Comparison of ENCODE assay signal across 2 cellular contexts in the genomic region with DNA sequence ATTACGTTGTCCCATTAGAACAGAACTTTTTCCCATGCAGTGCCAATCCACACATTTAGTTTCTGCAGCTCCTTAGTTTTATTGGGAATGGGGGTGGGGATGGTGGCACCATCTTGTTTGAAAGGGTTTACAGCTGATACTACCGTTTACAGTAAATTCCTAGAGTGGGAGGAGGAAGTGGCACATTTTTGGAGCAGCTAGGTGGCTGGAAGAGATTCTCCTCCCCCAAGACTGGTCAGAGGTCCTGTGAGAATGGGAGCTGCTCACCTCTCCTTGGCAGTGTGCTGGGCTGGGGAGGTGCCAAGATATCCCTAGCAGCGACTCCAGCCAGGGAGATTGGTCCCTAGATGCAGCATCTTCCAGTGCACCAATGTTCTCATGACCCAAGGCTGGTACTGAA.
TF ChIP-seq lines count a peak whose summit lies in the region.

No MANE protein-coding gene starts in this region.

TF ChIP-seq in SK-N-SH, 30 proteins besides CTCF, POLR2A, EP300 and RAD21 (continued from another document):
- TF ChIP-seq, protein P1, sequence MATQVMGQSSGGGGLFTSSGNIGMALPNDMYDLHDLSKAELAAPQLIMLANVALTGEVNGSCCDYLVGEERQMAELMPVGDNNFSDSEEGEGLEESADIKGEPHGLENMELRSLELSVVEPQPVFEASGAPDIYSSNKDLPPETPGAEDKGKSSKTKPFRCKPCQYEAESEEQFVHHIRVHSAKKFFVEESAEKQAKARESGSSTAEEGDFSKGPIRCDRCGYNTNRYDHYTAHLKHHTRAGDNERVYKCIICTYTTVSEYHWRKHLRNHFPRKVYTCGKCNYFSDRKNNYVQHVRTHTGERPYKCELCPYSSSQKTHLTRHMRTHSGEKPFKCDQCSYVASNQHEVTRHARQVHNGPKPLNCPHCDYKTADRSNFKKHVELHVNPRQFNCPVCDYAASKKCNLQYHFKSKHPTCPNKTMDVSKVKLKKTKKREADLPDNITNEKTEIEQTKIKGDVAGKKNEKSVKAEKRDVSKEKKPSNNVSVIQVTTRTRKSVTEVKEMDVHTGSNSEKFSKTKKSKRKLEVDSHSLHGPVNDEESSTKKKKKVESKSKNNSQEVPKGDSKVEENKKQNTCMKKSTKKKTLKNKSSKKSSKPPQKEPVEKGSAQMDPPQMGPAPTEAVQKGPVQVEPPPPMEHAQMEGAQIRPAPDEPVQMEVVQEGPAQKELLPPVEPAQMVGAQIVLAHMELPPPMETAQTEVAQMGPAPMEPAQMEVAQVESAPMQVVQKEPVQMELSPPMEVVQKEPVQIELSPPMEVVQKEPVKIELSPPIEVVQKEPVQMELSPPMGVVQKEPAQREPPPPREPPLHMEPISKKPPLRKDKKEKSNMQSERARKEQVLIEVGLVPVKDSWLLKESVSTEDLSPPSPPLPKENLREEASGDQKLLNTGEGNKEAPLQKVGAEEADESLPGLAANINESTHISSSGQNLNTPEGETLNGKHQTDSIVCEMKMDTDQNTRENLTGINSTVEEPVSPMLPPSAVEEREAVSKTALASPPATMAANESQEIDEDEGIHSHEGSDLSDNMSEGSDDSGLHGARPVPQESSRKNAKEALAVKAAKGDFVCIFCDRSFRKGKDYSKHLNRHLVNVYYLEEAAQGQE (IDR thresholded peaks at IDR 0.05; ENCODE audit: low read depth, low read length) = no peak
- TF ChIP-seq EZH2phosphoT487 (IDR thresholded peaks at IDR 0.05; ENCODE audit: borderline replicate concordance, low read depth) (no peak), JUND (IDR thresholded peaks at IDR 0.05) (no peak), GATA2 (CRISPR knock-in tag; IDR thresholded peaks at IDR 0.05) (no peak), SIN3A (IDR thresholded peaks at IDR 0.05; ENCODE audit: borderline replicate concordance, low read depth, low read length) (no peak), RXRA (IDR thresholded peaks at IDR 0.05; ENCODE audit: borderline replicate concordance, low read depth) (no peak), RCOR1 (IDR thresholded peaks at IDR 0.05; ENCODE audit: low read length) (no peak), TAF1 (IDR thresholded peaks at IDR 0.05; ENCODE audit: borderline replicate concordance, low read depth, low read length) (no peak), YY1 (IDR thresholded peaks at IDR 0.05; ENCODE audit: low read depth) (no peak), CHD2 (IDR thresholded peaks at IDR 0.05; ENCODE audit: low read length, partially characterized antibody) (no peak)
- TF ChIP-seq, protein P2, sequence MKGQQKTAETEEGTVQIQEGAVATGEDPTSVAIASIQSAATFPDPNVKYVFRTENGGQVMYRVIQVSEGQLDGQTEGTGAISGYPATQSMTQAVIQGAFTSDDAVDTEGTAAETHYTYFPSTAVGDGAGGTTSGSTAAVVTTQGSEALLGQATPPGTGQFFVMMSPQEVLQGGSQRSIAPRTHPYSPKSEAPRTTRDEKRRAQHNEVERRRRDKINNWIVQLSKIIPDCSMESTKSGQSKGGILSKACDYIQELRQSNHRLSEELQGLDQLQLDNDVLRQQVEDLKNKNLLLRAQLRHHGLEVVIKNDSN (IDR thresholded peaks at IDR 0.05; ENCODE audit: borderline replicate concordance, low read depth) = no peak
- TF ChIP-seq, protein P3, sequence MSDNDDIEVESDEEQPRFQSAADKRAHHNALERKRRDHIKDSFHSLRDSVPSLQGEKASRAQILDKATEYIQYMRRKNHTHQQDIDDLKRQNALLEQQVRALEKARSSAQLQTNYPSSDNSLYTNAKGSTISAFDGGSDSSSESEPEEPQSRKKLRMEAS (IDR thresholded peaks at IDR 0.05; ENCODE audit: low read depth) = no peak
- TF ChIP-seq, protein P4, sequence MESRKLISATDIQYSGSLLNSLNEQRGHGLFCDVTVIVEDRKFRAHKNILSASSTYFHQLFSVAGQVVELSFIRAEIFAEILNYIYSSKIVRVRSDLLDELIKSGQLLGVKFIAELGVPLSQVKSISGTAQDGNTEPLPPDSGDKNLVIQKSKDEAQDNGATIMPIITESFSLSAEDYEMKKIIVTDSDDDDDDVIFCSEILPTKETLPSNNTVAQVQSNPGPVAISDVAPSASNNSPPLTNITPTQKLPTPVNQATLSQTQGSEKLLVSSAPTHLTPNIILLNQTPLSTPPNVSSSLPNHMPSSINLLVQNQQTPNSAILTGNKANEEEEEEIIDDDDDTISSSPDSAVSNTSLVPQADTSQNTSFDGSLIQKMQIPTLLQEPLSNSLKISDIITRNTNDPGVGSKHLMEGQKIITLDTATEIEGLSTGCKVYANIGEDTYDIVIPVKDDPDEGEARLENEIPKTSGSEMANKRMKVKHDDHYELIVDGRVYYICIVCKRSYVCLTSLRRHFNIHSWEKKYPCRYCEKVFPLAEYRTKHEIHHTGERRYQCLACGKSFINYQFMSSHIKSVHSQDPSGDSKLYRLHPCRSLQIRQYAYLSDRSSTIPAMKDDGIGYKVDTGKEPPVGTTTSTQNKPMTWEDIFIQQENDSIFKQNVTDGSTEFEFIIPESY (IDR thresholded peaks at IDR 0.05; ENCODE audit: borderline replicate concordance, low read depth) = no peak

TF ChIP-seq in SK-N-SH treated with all-trans-retinoic acid at 6 μM for 48 hours, 23 proteins besides CTCF, POLR2A, EP300 and RAD21 (continued from another document):
- TF ChIP-seq, protein P5, sequence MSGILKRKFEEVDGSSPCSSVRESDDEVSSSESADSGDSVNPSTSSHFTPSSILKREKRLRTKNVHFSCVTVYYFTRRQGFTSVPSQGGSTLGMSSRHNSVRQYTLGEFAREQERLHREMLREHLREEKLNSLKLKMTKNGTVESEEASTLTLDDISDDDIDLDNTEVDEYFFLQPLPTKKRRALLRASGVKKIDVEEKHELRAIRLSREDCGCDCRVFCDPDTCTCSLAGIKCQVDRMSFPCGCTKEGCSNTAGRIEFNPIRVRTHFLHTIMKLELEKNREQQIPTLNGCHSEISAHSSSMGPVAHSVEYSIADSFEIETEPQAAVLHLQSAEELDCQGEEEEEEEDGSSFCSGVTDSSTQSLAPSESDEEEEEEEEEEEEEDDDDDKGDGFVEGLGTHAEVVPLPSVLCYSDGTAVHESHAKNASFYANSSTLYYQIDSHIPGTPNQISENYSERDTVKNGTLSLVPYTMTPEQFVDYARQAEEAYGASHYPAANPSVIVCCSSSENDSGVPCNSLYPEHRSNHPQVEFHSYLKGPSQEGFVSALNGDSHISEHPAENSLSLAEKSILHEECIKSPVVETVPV (CRISPR knock-in tag; IDR thresholded peaks at IDR 0.05) = no peak
- TF ChIP-seq CSDC2 (CRISPR knock-in tag; IDR thresholded peaks at IDR 0.05) = no peak
- no peak for TF ChIP-seq ZNF8 (CRISPR knock-in tag; IDR thresholded peaks at IDR 0.05)
- TF ChIP-seq ESRRG (CRISPR knock-in tag; IDR thresholded peaks at IDR 0.05) = no peak
- no peak for TF ChIP-seq SNAI2 (CRISPR knock-in tag; IDR thresholded peaks at IDR 0.05)
- no peak for TF ChIP-seq ISL1 (CRISPR knock-in tag; IDR thresholded peaks at IDR 0.05)
- TF ChIP-seq ARNTL (CRISPR knock-in tag; IDR thresholded peaks at IDR 0.05; ENCODE audit: borderline replicate concordance, low read depth) = no peak
- TF ChIP-seq, protein P6, sequence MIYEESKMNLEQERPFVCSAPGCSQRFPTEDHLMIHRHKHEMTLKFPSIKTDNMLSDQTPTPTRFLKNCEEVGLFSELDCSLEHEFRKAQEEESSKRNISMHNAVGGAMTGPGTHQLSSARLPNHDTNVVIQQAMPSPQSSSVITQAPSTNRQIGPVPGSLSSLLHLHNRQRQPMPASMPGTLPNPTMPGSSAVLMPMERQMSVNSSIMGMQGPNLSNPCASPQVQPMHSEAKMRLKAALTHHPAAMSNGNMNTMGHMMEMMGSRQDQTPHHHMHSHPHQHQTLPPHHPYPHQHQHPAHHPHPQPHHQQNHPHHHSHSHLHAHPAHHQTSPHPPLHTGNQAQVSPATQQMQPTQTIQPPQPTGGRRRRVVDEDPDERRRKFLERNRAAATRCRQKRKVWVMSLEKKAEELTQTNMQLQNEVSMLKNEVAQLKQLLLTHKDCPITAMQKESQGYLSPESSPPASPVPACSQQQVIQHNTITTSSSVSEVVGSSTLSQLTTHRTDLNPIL (CRISPR knock-in tag; IDR thresholded peaks at IDR 0.05; ENCODE audit: low read depth) = no peak
- no peak for TF ChIP-seq GLIS3 (CRISPR knock-in tag; IDR thresholded peaks at IDR 0.05)
- TF ChIP-seq, protein P7, sequence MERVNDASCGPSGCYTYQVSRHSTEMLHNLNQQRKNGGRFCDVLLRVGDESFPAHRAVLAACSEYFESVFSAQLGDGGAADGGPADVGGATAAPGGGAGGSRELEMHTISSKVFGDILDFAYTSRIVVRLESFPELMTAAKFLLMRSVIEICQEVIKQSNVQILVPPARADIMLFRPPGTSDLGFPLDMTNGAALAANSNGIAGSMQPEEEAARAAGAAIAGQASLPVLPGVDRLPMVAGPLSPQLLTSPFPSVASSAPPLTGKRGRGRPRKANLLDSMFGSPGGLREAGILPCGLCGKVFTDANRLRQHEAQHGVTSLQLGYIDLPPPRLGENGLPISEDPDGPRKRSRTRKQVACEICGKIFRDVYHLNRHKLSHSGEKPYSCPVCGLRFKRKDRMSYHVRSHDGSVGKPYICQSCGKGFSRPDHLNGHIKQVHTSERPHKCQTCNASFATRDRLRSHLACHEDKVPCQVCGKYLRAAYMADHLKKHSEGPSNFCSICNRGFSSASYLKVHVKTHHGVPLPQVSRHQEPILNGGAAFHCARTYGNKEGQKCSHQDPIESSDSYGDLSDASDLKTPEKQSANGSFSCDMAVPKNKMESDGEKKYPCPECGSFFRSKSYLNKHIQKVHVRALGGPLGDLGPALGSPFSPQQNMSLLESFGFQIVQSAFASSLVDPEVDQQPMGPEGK (CRISPR knock-in tag; IDR thresholded peaks at IDR 0.05; ENCODE audit: borderline replicate concordance) = no peak
- TF ChIP-seq ZFP3 (CRISPR knock-in tag; IDR thresholded peaks at IDR 0.05) = no peak
- no peak for TF ChIP-seq TCF4 (CRISPR knock-in tag; IDR thresholded peaks at IDR 0.05; ENCODE audit: borderline replicate concordance)
- TF ChIP-seq, protein P8, sequence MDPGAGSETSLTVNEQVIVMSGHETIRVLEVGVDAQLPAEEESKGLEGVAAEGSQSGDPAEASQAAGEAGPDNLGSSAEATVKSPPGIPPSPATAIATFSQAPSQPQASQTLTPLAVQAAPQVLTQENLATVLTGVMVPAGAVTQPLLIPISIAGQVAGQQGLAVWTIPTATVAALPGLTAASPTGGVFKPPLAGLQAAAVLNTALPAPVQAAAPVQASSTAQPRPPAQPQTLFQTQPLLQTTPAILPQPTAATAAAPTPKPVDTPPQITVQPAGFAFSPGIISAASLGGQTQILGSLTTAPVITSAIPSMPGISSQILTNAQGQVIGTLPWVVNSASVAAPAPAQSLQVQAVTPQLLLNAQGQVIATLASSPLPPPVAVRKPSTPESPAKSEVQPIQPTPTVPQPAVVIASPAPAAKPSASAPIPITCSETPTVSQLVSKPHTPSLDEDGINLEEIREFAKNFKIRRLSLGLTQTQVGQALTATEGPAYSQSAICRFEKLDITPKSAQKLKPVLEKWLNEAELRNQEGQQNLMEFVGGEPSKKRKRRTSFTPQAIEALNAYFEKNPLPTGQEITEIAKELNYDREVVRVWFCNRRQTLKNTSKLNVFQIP (CRISPR knock-in tag; IDR thresholded peaks at IDR 0.05; ENCODE audit: borderline replicate concordance, low read depth) = no peak
